ENCODE assay signal across 1 cellular context in the genomic region with DNA sequence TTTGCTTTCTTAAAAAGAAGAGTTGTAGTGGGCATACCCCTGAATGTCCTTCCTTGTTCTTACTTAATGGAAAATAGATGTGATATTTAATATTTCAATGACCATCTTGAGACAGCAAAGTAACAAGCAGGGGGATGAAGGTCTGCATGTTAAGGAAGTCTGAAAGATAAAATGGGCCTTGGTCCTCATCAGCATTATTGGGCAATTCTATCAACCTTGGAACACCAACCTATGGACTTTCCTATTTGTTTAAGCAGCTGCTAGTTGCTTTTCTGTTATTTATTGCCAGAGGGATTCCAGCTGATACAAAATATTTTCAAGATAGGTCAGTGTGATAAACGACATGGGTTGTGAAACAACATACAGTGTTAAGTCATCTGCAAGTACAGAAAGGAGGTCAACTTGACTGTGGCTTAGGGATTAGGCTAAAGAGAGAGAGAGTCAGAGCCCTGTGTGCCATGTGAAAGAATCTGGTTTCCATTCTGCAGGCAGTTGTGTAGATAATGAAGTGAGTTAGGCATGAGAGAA.
TF ChIP-seq lines count a peak whose summit lies in the region.

No MANE protein-coding gene starts in this region.

TF ChIP-seq in HepG2, 621 proteins besides CTCF, POLR2A, EP300 and RAD21 (continued from another document and continues in another):
- TF ChIP-seq, protein P1, sequence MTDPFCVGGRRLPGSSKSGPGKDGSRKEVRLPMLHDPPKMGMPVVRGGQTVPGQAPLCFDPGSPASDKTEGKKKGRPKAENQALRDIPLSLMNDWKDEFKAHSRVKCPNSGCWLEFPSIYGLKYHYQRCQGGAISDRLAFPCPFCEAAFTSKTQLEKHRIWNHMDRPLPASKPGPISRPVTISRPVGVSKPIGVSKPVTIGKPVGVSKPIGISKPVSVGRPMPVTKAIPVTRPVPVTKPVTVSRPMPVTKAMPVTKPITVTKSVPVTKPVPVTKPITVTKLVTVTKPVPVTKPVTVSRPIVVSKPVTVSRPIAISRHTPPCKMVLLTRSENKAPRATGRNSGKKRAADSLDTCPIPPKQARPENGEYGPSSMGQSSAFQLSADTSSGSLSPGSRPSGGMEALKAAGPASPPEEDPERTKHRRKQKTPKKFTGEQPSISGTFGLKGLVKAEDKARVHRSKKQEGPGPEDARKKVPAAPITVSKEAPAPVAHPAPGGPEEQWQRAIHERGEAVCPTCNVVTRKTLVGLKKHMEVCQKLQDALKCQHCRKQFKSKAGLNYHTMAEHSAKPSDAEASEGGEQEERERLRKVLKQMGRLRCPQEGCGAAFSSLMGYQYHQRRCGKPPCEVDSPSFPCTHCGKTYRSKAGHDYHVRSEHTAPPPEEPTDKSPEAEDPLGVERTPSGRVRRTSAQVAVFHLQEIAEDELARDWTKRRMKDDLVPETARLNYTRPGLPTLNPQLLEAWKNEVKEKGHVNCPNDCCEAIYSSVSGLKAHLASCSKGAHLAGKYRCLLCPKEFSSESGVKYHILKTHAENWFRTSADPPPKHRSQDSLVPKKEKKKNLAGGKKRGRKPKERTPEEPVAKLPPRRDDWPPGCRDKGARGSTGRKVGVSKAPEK (CRISPR knock-in tag; IDR thresholded peaks at IDR 0.05; ENCODE audit: borderline replicate concordance) = peak; percentile 74; the same call in 1 of the 2 replicates
- TF ChIP-seq ZNF12 (CRISPR knock-in tag; IDR thresholded peaks at IDR 0.05) = peak; percentile 98
- TF ChIP-seq NR2F2 (IDR thresholded peaks at IDR 0.05; ENCODE audit: borderline replicate concordance, low read depth) = peak; percentile 96
- TF ChIP-seq ZNF383 (CRISPR knock-in tag; IDR thresholded peaks at IDR 0.05; ENCODE audit: borderline replicate concordance) = no peak
- peak; percentile 63; the same call in 1 of the 2 replicates for TF ChIP-seq ZMYM3 (CRISPR knock-in tag; IDR thresholded peaks at IDR 0.05)
- TF ChIP-seq, protein P2, sequence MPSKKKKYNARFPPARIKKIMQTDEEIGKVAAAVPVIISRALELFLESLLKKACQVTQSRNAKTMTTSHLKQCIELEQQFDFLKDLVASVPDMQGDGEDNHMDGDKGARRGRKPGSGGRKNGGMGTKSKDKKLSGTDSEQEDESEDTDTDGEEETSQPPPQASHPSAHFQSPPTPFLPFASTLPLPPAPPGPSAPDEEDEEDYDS (CRISPR knock-in tag; IDR thresholded peaks at IDR 0.05) = peak; percentile 77
- TF ChIP-seq ZNF563 (CRISPR knock-in tag; IDR thresholded peaks at IDR 0.05) = no peak
- TF ChIP-seq, protein P3, sequence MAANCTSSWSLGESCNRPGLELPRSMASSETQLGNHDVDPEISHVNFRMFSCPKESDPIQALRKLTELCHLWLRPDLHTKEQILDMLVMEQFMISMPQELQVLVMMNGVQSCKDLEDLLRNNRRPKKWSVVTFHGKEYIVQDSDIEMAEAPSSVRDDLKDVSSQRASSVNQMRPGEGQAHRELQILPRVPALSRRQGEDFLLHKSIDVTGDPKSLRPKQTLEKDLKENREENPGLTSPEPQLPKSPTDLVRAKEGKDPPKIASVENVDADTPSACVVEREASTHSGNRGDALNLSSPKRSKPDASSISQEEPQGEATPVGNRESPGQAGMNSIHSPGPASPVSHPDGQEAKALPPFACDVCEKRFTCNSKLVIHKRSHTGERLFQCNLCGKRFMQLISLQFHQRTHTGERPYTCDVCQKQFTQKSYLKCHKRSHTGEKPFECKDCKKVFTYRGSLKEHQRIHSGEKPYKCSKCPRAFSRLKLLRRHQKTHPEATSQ (CRISPR knock-in tag; IDR thresholded peaks at IDR 0.05; ENCODE audit: borderline replicate concordance) = peak; percentile 84; the same call in 1 of the 2 replicates
- TF ChIP-seq ZNF564 (CRISPR knock-in tag; IDR thresholded peaks at IDR 0.05) = peak; percentile 73
- peak; percentile 93 for TF ChIP-seq KDM4B (CRISPR knock-in tag; IDR thresholded peaks at IDR 0.05)
- no peak for TF ChIP-seq ZNF382 (CRISPR knock-in tag; IDR thresholded peaks at IDR 0.05; ENCODE audit: borderline replicate concordance)
- peak; percentile 86 for TF ChIP-seq SIX1 (CRISPR knock-in tag; IDR thresholded peaks at IDR 0.05; ENCODE audit: borderline replicate concordance)
- TF ChIP-seq, protein P4, sequence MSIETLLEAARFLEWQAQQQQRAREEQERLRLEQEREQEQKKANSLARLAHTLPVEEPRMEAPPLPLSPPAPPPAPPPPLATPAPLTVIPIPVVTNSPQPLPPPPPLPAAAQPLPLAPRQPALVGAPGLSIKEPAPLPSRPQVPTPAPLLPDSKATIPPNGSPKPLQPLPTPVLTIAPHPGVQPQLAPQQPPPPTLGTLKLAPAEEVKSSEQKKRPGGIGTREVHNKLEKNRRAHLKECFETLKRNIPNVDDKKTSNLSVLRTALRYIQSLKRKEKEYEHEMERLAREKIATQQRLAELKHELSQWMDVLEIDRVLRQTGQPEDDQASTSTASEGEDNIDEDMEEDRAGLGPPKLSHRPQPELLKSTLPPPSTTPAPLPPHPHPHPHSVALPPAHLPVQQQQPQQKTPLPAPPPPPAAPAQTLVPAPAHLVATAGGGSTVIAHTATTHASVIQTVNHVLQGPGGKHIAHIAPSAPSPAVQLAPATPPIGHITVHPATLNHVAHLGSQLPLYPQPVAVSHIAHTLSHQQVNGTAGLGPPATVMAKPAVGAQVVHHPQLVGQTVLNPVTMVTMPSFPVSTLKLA (IDR thresholded peaks at IDR 0.05) = peak; percentile 32; the same call in 1 of the 2 replicates
- TF ChIP-seq, protein P5, sequence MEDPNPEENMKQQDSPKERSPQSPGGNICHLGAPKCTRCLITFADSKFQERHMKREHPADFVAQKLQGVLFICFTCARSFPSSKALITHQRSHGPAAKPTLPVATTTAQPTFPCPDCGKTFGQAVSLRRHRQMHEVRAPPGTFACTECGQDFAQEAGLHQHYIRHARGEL (CRISPR knock-in tag; IDR thresholded peaks at IDR 0.05) = no peak
- TF ChIP-seq, protein P6, sequence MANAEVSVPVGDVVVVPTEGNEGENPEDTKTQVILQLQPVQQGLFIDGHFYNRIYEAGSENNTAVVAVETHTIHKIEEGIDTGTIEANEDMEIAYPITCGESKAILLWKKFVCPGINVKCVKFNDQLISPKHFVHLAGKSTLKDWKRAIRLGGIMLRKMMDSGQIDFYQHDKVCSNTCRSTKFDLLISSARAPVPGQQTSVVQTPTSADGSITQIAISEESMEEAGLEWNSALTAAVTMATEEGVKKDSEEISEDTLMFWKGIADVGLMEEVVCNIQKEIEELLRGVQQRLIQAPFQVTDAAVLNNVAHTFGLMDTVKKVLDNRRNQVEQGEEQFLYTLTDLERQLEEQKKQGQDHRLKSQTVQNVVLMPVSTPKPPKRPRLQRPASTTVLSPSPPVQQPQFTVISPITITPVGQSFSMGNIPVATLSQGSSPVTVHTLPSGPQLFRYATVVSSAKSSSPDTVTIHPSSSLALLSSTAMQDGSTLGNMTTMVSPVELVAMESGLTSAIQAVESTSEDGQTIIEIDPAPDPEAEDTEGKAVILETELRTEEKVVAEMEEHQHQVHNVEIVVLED (CRISPR knock-in tag; IDR thresholded peaks at IDR 0.05; ENCODE audit: borderline replicate concordance) = peak; percentile 49; the same call in 1 of the 2 replicates
- 0 out of 2 replicates have a peak, but pooled peaks have one; percentile 65 for TF ChIP-seq RBAK (CRISPR knock-in tag; IDR thresholded peaks at IDR 0.05)
- peak; percentile 50; the same call in 1 of the 2 replicates for TF ChIP-seq ZNF354B (CRISPR knock-in tag; IDR thresholded peaks at IDR 0.05)
- peak; percentile 72; the same call in 1 of the 2 replicates for TF ChIP-seq THYN1 (CRISPR knock-in tag; IDR thresholded peaks at IDR 0.05; ENCODE audit: borderline replicate concordance, low read depth)
- peak; percentile 72; the same call in 1 of the 2 replicates for TF ChIP-seq ZNF317 (CRISPR knock-in tag; IDR thresholded peaks at IDR 0.05)
- no peak for TF ChIP-seq ZNF709 (CRISPR knock-in tag; IDR thresholded peaks at IDR 0.05)
- TF ChIP-seq, protein P7, sequence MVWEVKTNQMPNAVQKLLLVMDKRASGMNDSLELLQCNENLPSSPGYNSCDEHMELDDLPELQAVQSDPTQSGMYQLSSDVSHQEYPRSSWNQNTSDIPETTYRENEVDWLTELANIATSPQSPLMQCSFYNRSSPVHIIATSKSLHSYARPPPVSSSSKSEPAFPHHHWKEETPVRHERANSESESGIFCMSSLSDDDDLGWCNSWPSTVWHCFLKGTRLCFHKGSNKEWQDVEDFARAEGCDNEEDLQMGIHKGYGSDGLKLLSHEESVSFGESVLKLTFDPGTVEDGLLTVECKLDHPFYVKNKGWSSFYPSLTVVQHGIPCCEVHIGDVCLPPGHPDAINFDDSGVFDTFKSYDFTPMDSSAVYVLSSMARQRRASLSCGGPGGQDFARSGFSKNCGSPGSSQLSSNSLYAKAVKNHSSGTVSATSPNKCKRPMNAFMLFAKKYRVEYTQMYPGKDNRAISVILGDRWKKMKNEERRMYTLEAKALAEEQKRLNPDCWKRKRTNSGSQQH (CRISPR knock-in tag; IDR thresholded peaks at IDR 0.05; ENCODE audit: low read depth) = peak; percentile 68; the same call in 1 of the 2 replicates
- TF ChIP-seq, protein P8, sequence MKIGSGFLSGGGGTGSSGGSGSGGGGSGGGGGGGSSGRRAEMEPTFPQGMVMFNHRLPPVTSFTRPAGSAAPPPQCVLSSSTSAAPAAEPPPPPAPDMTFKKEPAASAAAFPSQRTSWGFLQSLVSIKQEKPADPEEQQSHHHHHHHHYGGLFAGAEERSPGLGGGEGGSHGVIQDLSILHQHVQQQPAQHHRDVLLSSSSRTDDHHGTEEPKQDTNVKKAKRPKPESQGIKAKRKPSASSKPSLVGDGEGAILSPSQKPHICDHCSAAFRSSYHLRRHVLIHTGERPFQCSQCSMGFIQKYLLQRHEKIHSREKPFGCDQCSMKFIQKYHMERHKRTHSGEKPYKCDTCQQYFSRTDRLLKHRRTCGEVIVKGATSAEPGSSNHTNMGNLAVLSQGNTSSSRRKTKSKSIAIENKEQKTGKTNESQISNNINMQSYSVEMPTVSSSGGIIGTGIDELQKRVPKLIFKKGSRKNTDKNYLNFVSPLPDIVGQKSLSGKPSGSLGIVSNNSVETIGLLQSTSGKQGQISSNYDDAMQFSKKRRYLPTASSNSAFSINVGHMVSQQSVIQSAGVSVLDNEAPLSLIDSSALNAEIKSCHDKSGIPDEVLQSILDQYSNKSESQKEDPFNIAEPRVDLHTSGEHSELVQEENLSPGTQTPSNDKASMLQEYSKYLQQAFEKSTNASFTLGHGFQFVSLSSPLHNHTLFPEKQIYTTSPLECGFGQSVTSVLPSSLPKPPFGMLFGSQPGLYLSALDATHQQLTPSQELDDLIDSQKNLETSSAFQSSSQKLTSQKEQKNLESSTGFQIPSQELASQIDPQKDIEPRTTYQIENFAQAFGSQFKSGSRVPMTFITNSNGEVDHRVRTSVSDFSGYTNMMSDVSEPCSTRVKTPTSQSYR (CRISPR knock-in tag; IDR thresholded peaks at IDR 0.05; ENCODE audit: borderline replicate concordance) = peak; percentile 51; the same call in 1 of the 2 replicates
- TF ChIP-seq PHF5A (CRISPR knock-in tag; IDR thresholded peaks at IDR 0.05; ENCODE audit: low read depth, unreplicated experiment) = peak; percentile 88
- no peak for TF ChIP-seq CCAR2 (optimal IDR thresholded peaks at IDR 0.05; ENCODE audit: low read depth, low read length)
- peak; percentile 94 for TF ChIP-seq POGZ (CRISPR knock-in tag; IDR thresholded peaks at IDR 0.05)
- TF ChIP-seq ZNF788 (CRISPR knock-in tag; IDR thresholded peaks at IDR 0.05; ENCODE audit: borderline replicate concordance) = peak; percentile 72; the same call in 1 of the 2 replicates
- TF ChIP-seq ZBTB7B (CRISPR knock-in tag; IDR thresholded peaks at IDR 0.05) = peak; percentile 86
- TF ChIP-seq, protein P9, sequence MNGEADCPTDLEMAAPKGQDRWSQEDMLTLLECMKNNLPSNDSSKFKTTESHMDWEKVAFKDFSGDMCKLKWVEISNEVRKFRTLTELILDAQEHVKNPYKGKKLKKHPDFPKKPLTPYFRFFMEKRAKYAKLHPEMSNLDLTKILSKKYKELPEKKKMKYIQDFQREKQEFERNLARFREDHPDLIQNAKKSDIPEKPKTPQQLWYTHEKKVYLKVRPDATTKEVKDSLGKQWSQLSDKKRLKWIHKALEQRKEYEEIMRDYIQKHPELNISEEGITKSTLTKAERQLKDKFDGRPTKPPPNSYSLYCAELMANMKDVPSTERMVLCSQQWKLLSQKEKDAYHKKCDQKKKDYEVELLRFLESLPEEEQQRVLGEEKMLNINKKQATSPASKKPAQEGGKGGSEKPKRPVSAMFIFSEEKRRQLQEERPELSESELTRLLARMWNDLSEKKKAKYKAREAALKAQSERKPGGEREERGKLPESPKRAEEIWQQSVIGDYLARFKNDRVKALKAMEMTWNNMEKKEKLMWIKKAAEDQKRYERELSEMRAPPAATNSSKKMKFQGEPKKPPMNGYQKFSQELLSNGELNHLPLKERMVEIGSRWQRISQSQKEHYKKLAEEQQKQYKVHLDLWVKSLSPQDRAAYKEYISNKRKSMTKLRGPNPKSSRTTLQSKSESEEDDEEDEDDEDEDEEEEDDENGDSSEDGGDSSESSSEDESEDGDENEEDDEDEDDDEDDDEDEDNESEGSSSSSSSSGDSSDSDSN (CRISPR knock-in tag; IDR thresholded peaks at IDR 0.05) = peak; percentile 30; the same call in 1 of the 2 replicates
- peak; percentile 59; the same call in 1 of the 2 replicates for TF ChIP-seq ATF7-NPFF (CRISPR knock-in tag; IDR thresholded peaks at IDR 0.05; ENCODE audit: low read depth)
- TF ChIP-seq FOXJ3 (CRISPR knock-in tag; IDR thresholded peaks at IDR 0.05; ENCODE audit: borderline replicate concordance) = peak; percentile 99
- peak; percentile 45 for TF ChIP-seq STAG1 (CRISPR knock-in tag; IDR thresholded peaks at IDR 0.05)
- TF ChIP-seq ELF3 (CRISPR knock-in tag; IDR thresholded peaks at IDR 0.05) = peak; percentile 99
- peak; percentile 36; the same call in 1 of the 2 replicates for TF ChIP-seq ZFX (CRISPR knock-in tag; IDR thresholded peaks at IDR 0.05; ENCODE audit: low read depth)
- peak; percentile 88 for TF ChIP-seq REPIN1 (CRISPR knock-in tag; IDR thresholded peaks at IDR 0.05; ENCODE audit: borderline replicate concordance, low read depth)
- TF ChIP-seq CBX5 (CRISPR knock-in tag; IDR thresholded peaks at IDR 0.05; ENCODE audit: borderline replicate concordance) = peak; percentile 74; the same call in 1 of the 2 replicates
- TF ChIP-seq, protein P10, sequence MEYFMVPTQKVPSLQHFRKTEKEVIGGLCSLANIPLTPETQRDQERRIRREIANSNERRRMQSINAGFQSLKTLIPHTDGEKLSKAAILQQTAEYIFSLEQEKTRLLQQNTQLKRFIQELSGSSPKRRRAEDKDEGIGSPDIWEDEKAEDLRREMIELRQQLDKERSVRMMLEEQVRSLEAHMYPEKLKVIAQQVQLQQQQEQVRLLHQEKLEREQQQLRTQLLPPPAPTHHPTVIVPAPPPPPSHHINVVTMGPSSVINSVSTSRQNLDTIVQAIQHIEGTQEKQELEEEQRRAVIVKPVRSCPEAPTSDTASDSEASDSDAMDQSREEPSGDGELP (IDR thresholded peaks at IDR 0.05; ENCODE audit: borderline replicate concordance, low read depth) = peak; percentile 100
- TF ChIP-seq, protein P11, sequence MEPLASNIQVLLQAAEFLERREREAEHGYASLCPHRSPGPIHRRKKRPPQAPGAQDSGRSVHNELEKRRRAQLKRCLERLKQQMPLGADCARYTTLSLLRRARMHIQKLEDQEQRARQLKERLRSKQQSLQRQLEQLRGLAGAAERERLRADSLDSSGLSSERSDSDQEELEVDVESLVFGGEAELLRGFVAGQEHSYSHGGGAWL (CRISPR knock-in tag; IDR thresholded peaks at IDR 0.05) = no peak
- peak; percentile 47; the same call in 1 of the 2 replicates for TF ChIP-seq SIN3A (IDR thresholded peaks at IDR 0.05; ENCODE audit: borderline replicate concordance, low read depth, low read length)
- TF ChIP-seq ZBTB20 (CRISPR knock-in tag; IDR thresholded peaks at IDR 0.05; ENCODE audit: borderline replicate concordance, low read depth) = peak; percentile 98
- TF ChIP-seq ZSCAN12 (CRISPR knock-in tag; IDR thresholded peaks at IDR 0.05) = peak; percentile 61; the same call in 1 of the 2 replicates
- peak; percentile 98 for TF ChIP-seq ASH2L (IDR thresholded peaks at IDR 0.05; ENCODE audit: insufficient read length, low read depth, low read length)
- no peak for TF ChIP-seq SP4 (CRISPR knock-in tag; IDR thresholded peaks at IDR 0.05)
- peak; percentile 19; the same call in 1 of the 2 replicates for TF ChIP-seq ZNF547 (CRISPR knock-in tag; IDR thresholded peaks at IDR 0.05)
- TF ChIP-seq RFX1 (IDR thresholded peaks at IDR 0.05) = no peak
- peak; percentile 80 for TF ChIP-seq ATF1 (CRISPR knock-in tag; IDR thresholded peaks at IDR 0.05)
